8 cellular contexts compared by ENCODE assay signal in genomic region chr9:16191691-16192402, GRCh38.
DNase-seq lines count a peak whose midpoint lies in the region; ATAC-seq and TF ChIP-seq lines count a peak whose summit lies in the region.

No MANE protein-coding gene starts in this region.

- peaks cover 15% of the 10 kb centered on the region for H3F3A ChIP-seq in GM23248 (ENCODE audit: insufficient read depth)

- H3K4me2 ChIP-seq in GM23248 (ENCODE audit: unreplicated experiment), result peak overlapping the region; percentile 70
- peak overlapping the region; percentile 64 for H3K4me2 ChIP-seq in osteoblast (ENCODE audit: insufficient read depth, low read length)

- H3K9ac ChIP-seq in GM23248, result peak overlapping the region; percentile 37; the same call in 1 of the 2 replicates

- H3K9me2 ChIP-seq in GM23248 (ENCODE audit: insufficient read depth), result no peaks in the 10 kb centered on the region

- peak overlapping the region; percentile 49 for H2AFZ ChIP-seq in GM23248
- no peak overlapping the region for H2AFZ ChIP-seq in osteoblast (ENCODE audit: low read length)

- ATAC-seq in HG02571 (IDR thresholded peaks at IDR 0.05; ENCODE audit: unreplicated experiment) (no peak), GM21737 (IDR thresholded peaks at IDR 0.05; ENCODE audit: unreplicated experiment) (no peak)

- WGBS in GM23248 (ENCODE audit: low coverage in 1 of 2, low lambda C conversion rate in 2 of 2, missing lambda C conversion rate in 2 of 2), 2 experiments, result 2% methylated on average over 13 to 14 of the region's 14 CpGs

- H3K27ac ChIP-seq in GM23248, result peak overlapping the region; percentile 64
- H3K27ac ChIP-seq in osteoblast (ENCODE audit: low read depth, low read length), result peak overlapping the region; percentile 74

- in situ Hi-C loops in GM23248 (cut with MboI), result no loop called here

- no peaks in the 10 kb centered on the region for H3K9me3 ChIP-seq in GM23248 (ENCODE audit: low read depth)
- H3K9me3 ChIP-seq in osteoblast (ENCODE audit: low read depth, low read length), result no peaks in the 10 kb centered on the region

- H3K79me2 ChIP-seq in GM23248 (ENCODE audit: insufficient read depth), result no peaks in the 10 kb centered on the region
- no peaks in the 10 kb centered on the region for H3K79me2 ChIP-seq in osteoblast (ENCODE audit: insufficient read depth, low read length)

- H4K20me1 ChIP-seq in GM23248 (ENCODE audit: insufficient read depth) (no peaks in the 10 kb centered on the region), osteoblast (ENCODE audit: insufficient read depth, low read length) (no peaks in the 10 kb centered on the region)

- peaks cover 31% of the 10 kb centered on the region for H3K4me1 ChIP-seq in GM23248 (ENCODE audit: insufficient read depth)
- H3K4me1 ChIP-seq in osteoblast (ENCODE audit: insufficient read depth, low read length), result peaks cover 29% of the 10 kb centered on the region

- H3K36me3 ChIP-seq in GM23248 (ENCODE audit: low read depth), result no peaks in the 10 kb centered on the region
- no peaks in the 10 kb centered on the region for H3K36me3 ChIP-seq in osteoblast (ENCODE audit: insufficient read depth, low read length)

- H3K4me3 ChIP-seq in GM23248 (peak overlapping the region; percentile 38), osteoblast (ENCODE audit: insufficient read depth, low read length) (peak overlapping the region; percentile 10)

- H3K27me3 ChIP-seq in GM23248 (replicated peaks; ENCODE audit: insufficient read depth), result no peaks in the 10 kb centered on the region
- H3K27me3 ChIP-seq in osteoblast (ENCODE audit: insufficient read depth, low read length), result no peaks in the 10 kb centered on the region

- TF ChIP-seq CTCF in osteoblast (IDR thresholded peaks at IDR 0.05; ENCODE audit: extremely low read depth, low read depth, low read length), result peak; percentile 81

- DNase-seq in GM03348 (ENCODE audit: low spot score) (peak; percentile 91), GM23248 (peak; percentile 90), NCI-H128 (lab: John Stamatoyannopoulos, UW; ENCODE audit: unreplicated experiment) (peak; percentile 28), foreskin melanocyte (peak; percentile 69), osteoblast (ENCODE audit: insufficient read length, low spot score, missing footprints) (peak; percentile 91)
- peak; percentile 30 to 43 for DNase-seq in activated CD4-positive, alpha-beta T cell treated with anti-CD3 and anti-CD28 coated beads, Interleukin-2, amount 50 U/mL, for 48 hours

Comparison
In these comparisons a context has a peak if more than half of its experiments do, and no peak if none do; other contexts are left out.
1. DNase-seq: peak in every context shown above with its lines; median percentile 91 in GM03348; 91 in osteoblast; 90 in GM23248; 69 in foreskin melanocyte; 36 in activated CD4-positive, alpha-beta T cell treated with anti-CD3 and anti-CD28 coated beads, Interleukin-2, amount 50 U/mL, for 48 hours; 28 in NCI-H128.